In genomic region chr19:53254451-53255341, GRCh38 we compare ENCODE assay signal across 8 cellular contexts. TPM values are rescaled to one million over a fixed set of nuclear protein-coding genes. Genes with fewer than 3 reads are reported as not detected.
A peak's percentile ranks its signal among the peaks of the same experiment; 100 is the strongest.
DNase-seq lines count a peak whose midpoint lies in the region; ATAC-seq and TF ChIP-seq lines count a peak whose summit lies in the region.

Gene ZNF677 (minus strand): TSS chr19:53254873. CDS start chr19:53251550, 3,323 bp downstream.

- H3K9ac ChIP-seq in iPS-18a (ENCODE audit: low read length), result peak within 1 kb of the TSS; percentile 82

- peaks cover 3% of the 10 kb centered on the region for H3K4me1 ChIP-seq in iPS-18a (ENCODE audit: control insufficient read depth, low read depth, low read length)
- peaks cover 0 to 15% (median 10%) of the 10 kb centered on the region in 4 donors for H3K4me1 ChIP-seq in sigmoid colon
- H3K4me1 ChIP-seq in aorta (ENCODE audit: control insufficient read depth in 1 of 2, insufficient read depth in 2 of 2, low read length in 2 of 2), result no peaks in the 10 kb centered on the region

- 5 to 12% methylated on average over 70 of the region's 70 CpGs for WGBS in sigmoid colon, 2 donors
- 1% methylated on average over 70 of the region's 70 CpGs for WGBS in aorta, 2 donors

- TF ChIP-seq CTCF in WI38 (IDR thresholded peaks at IDR 0.05; ENCODE audit: low read depth, low read length) (no peak), sigmoid colon (IDR thresholded peaks at IDR 0.05) (no peak)

- H3K27ac ChIP-seq in iPS-18a (ENCODE audit: low read length) (no peak within 1 kb of the TSS), sigmoid colon (peak within 1 kb of the TSS; percentile 78 to 86 (median 82)), aorta (ENCODE audit: low read depth in 1 of 2, low read length in 2 of 2) (peak within 1 kb of the TSS in 1 of 2 donors; percentile 1)

- no peak for TF ChIP-seq EP300 in sigmoid colon (IDR thresholded peaks at IDR 0.05)

- intact Hi-C loops in sigmoid colon (cut with DNase I), result loop anchor here (1.0 to 5.0 kb wide), 2 partner anchors 57 to 73 kb away; no protein-coding TSS in a partner anchor
- intact Hi-C loops in aorta (cut with DNase I), result loop anchor here in 1 of 2 donors (5.0 to 10.0 kb wide), 2 partner anchors 60 to 78 kb away; partner anchors contain the start of genes ZNF665 and ZNF845

- peaks cover 19% of the 10 kb centered on the region for H3K36me3 ChIP-seq in iPS-18a (ENCODE audit: control insufficient read depth, low read depth, low read length)
- H3K36me3 ChIP-seq in sigmoid colon, result peaks cover 15 to 34% (median 22%) of the 10 kb centered on the region in 4 donors
- H3K36me3 ChIP-seq in aorta (ENCODE audit: control insufficient read depth in 1 of 2, insufficient read depth in 2 of 2, low read length in 1 of 2), result peaks cover 8 to 10% of the 10 kb centered on the region in 2 donors

- TF ChIP-seq POLR2A in sigmoid colon (IDR thresholded peaks at IDR 0.05), result peak in 1 of 2 donors; percentile 58

- ATAC-seq in aorta (ENCODE audit: low FRiP score), result peak; percentile 100

- H3K27me3 ChIP-seq in iPS-18a (ENCODE audit: control insufficient read depth, insufficient read depth, low read length) (no peaks in the 10 kb centered on the region), sigmoid colon (no peaks in the 10 kb centered on the region), aorta (ENCODE audit: control insufficient read depth in 1 of 2, insufficient read depth in 2 of 2, low read length in 1 of 2) (no peaks in the 10 kb centered on the region)

- DNase-seq in NCI-H1417 (lab: John Stamatoyannopoulos, UW) (peak; percentile 72 to 87 (median 77)), NCI-H1417 treated with DMSO at 0.1 percent for 48 hours (lab: John Stamatoyannopoulos, UW) (no peak), brain pericyte (ENCODE audit: low read depth, low spot score) (peak; percentile 27), sigmoid colon (peak; percentile 96), aorta (peak; percentile 96 to 98), glomerular visceral epithelial cell (ENCODE audit: extremely low spot score) (no peak)

- H3K9me3 ChIP-seq in iPS-18a (ENCODE audit: control insufficient read depth, low read depth, low read length) (peaks cover 14% of the 10 kb centered on the region), sigmoid colon (peaks cover 0 to 16% (median 3%) of the 10 kb centered on the region in 4 donors), aorta (ENCODE audit: control insufficient read depth, low read length) (peaks cover 10% of the 10 kb centered on the region)

- H3K4me3 ChIP-seq in WI38 (ENCODE audit: low read depth, low read length), result peak within 1 kb of the TSS; percentile 63
- H3K4me3 ChIP-seq in iPS-18a (ENCODE audit: low read length), result peak within 1 kb of the TSS; percentile 98
- H3K4me3 ChIP-seq in sigmoid colon, result peak within 1 kb of the TSS; percentile 74 to 84 (median 75)
- H3K4me3 ChIP-seq in aorta (ENCODE audit: low read length in 2 of 2), result peak within 1 kb of the TSS; percentile 69 to 92

RNA-seq across cellular contexts. Expression of gene ZNF677, which starts in this region (rescaled TPM):
- total RNA-seq in sigmoid colon, result 10 to 100 TPM; 15.8 to 28.5 (median 20.5) TPM
- 10 to 100 TPM in 1 of 3 donors, 1 to 10 TPM in 2; 1.8 to 10.2 (median 5.7) TPM for polyA plus RNA-seq in sigmoid colon
- total RNA-seq in aorta, result 10 to 100 TPM; 18.5 to 23.5 TPM
- polyA plus RNA-seq in aorta, result 1 to 10 TPM; 3.6 to 9.5 TPM

Comparison
In these comparisons a context has a peak if more than half of its experiments do, and no peak if none do; other contexts are left out.
1. DNase-seq: peak in NCI-H1417 (3 of 3), brain pericyte (single experiment), sigmoid colon (single experiment) and aorta (2 of 2); none in NCI-H1417 treated with DMSO at 0.1 percent for 48 hours (single experiment) and glomerular visceral epithelial cell (single experiment).
2. Peak in every context shown above with its lines, with median percentiles within 50 percentile points of each other: H3K4me3 ChIP-seq.